35 cellular contexts compared by ENCODE assay signal in genomic region chr21:38720074-38720473, GRCh38.
DNase-seq lines count a peak whose midpoint lies in the region; ATAC-seq, FAIRE-seq and TF ChIP-seq lines count a peak whose summit lies in the region.
"Had no signal": no experiment of that assay in that cellular context is flagged by ENCODE, and none has a peak within 500 bp of the region (broad histone marks: within the 10 kb centered on the region; RNA-seq: fewer than 3 reads in every experiment).

No MANE protein-coding gene starts in this region.

- no peak for TF ChIP-seq RAD21 in K562 (CRISPR knock-in tag; conservative IDR thresholded peaks at IDR 0.05 in 1 of 2, IDR thresholded peaks at IDR 0.05 in 1 of 2)

- POLR2A ChIA-PET in K562 (lab: Yijun Ruan, JAX), result interaction anchor here (1.4 kb wide), 1 partner anchor 10 kb away, joined by 3 read pairs; no protein-coding TSS in a partner anchor
- POLR2A ChIA-PET in PC-3 (lab: Charles Lee; ENCODE audit: unreplicated experiment), result no interaction called here

- TF ChIP-seq EP300 in K562 (IDR thresholded peaks at IDR 0.05; ENCODE audit: low read length), result no peak

- no peaks in the 10 kb centered on the region for H3K27me3 Mint-ChIP-seq in GM23338 (ENCODE audit: insufficient read depth, low read depth, poor library complexity)
- H3K27me3 Mint-ChIP-seq in type B pancreatic cell, result peaks cover 8% of the 10 kb centered on the region
- H3K27me3 Mint-ChIP-seq: CD4-positive, alpha-beta T cell had no signal

- no peaks in the 10 kb centered on the region for H3K4me1 ChIP-seq in GM23338 (ENCODE audit: insufficient read depth)
- H3K4me1 ChIP-seq in K562 (replicated peaks in 1 of 2; ENCODE audit: control insufficient read depth in 2 of 2, insufficient read depth in 2 of 2, low read length in 2 of 2), result no peaks in the 10 kb centered on the region
- no peaks in the 10 kb centered on the region for H3K4me1 ChIP-seq in PC-3 (ENCODE audit: insufficient read depth, low read length)
- H3K4me1 ChIP-seq: A549, BE2C, Caco-2 had no signal

- WGBS in K562 (ENCODE audit: insufficient coverage, low coverage, missing lambda C conversion rate), result 3% methylated on average over 6 of the region's 6 CpGs

- no peak overlapping the region for H3K4me3 ChIP-seq in GM23338
- H3K4me3 ChIP-seq in K562, result no peak overlapping the region
- no peak overlapping the region for H3K4me3 ChIP-seq in PC-3 (ENCODE audit: low read length)
- no peak overlapping the region for H3K4me3 ChIP-seq in dorsolateral prefrontal cortex
- H3K4me3 ChIP-seq: A549; BLaER1; BLaER1 treated with 17β-estradiol and CSF1 and Interleukin-3, amounts not matched to agents 10 nM and 100 nM had no signal

- H3K9me3 Mint-ChIP-seq in GM23338, result peaks cover 8% of the 10 kb centered on the region
- peaks cover 18% of the 10 kb centered on the region for H3K9me3 Mint-ChIP-seq in type B pancreatic cell

- no peaks in the 10 kb centered on the region for H3K36me3 ChIP-seq in GM23338 (ENCODE audit: insufficient read depth)
- no peaks in the 10 kb centered on the region for H3K36me3 ChIP-seq in K562 (ENCODE audit: control insufficient read depth, insufficient read depth, low read length)
- H3K36me3 ChIP-seq in PC-3 (ENCODE audit: low read depth, low read length), result no peaks in the 10 kb centered on the region
- H3K36me3 ChIP-seq: BE2C, BLaER1 had no signal

- FAIRE-seq in K562 (lab: Jason Lieb, UNC), result no peak
- FAIRE-seq: A204.1, A549, D721Med had no signal

- DNase-seq in GM23338 (ENCODE audit: low spot score) (no peak), K562 (ENCODE audit: extremely low read depth in 1 of 4, low spot score in 3 of 4) (no peak), type B pancreatic cell (ENCODE audit: extremely low spot score, unreplicated experiment) (no peak), PC-3 (no peak), DMS 273 (lab: John Stamatoyannopoulos, UW; ENCODE audit: unreplicated experiment) (no peak), dorsolateral prefrontal cortex (no peak)
- DNase-seq: 8988T; ACHN; AML-193; BE2C; C1 segment of cervical spinal cord; Caco-2; Calu3; CD4-positive, alpha-beta memory T cell; CD4-positive, alpha-beta T cell; CD4-positive, CD25-positive, alpha-beta regulatory T cell; CD8-positive, alpha-beta memory T cell; CD8-positive, alpha-beta T cell; COR-L47; DMS 273 treated with DMSO at 0.1 percent for 48 hours; DMS153; DMS53; DMS79; DMS79 treated with DMSO at 0.1 percent for 48 hours; DND-41; EL had no signal

- H3K9me3 ChIP-seq in K562 (replicated peaks; ENCODE audit: control insufficient read depth, insufficient read depth, low read depth, low read length) (no peaks in the 10 kb centered on the region), PC-3 (ENCODE audit: low read length) (peaks cover 6% of the 10 kb centered on the region; the same call in 1 of the 2 replicates)
- H3K9me3 ChIP-seq: BE2C, Caco-2 had no signal

- 0 out of 2 replicates have a peak, but pooled peaks cover 6% of the 10 kb centered on the region for H3K9me2 ChIP-seq in GM23338 (ENCODE audit: insufficient read depth)
- no peaks in the 10 kb centered on the region for H3K9me2 ChIP-seq in PC-3 (replicated peaks; ENCODE audit: low read length)

- peak overlapping the region; percentile 72; the same call in 1 of the 2 replicates for H2AFZ ChIP-seq in GM23338
- no peak overlapping the region for H2AFZ ChIP-seq in K562 (ENCODE audit: low read depth, low read length)
- H2AFZ ChIP-seq in PC-3 (ENCODE audit: low read length), result no peak overlapping the region

- no peaks in the 10 kb centered on the region for H3K9me1 ChIP-seq in K562 (ENCODE audit: control insufficient read depth, insufficient read depth, low read length)

- H3K36me3 Mint-ChIP-seq in GM23338 (ENCODE audit: low read depth) (peaks cover 4% of the 10 kb centered on the region; the same call in 1 of the 3 replicates), type B pancreatic cell (no peaks in the 10 kb centered on the region)
- H3K36me3 Mint-ChIP-seq: CD4-positive, CD25-positive, alpha-beta regulatory T cell; CD8-positive, alpha-beta T cell had no signal

- H3K4me2 ChIP-seq in GM23338, result no peak overlapping the region
- no peak overlapping the region for H3K4me2 ChIP-seq in K562 (ENCODE audit: insufficient read depth, low read length)
- no peak overlapping the region for H3K4me2 ChIP-seq in PC-3 (ENCODE audit: low read length)
- H3K4me2 ChIP-seq: A549; BLaER1; BLaER1 treated with 17β-estradiol and CSF1 and Interleukin-3, amounts not matched to agents 10 nM and 100 nM had no signal

- H3K4me3 Mint-ChIP-seq in GM23338 (no peak overlapping the region), type B pancreatic cell (no peak overlapping the region)
- H3K4me3 Mint-ChIP-seq: B cell; CD14-positive monocyte; CD4-positive, alpha-beta memory T cell; CD4-positive, alpha-beta T cell; CD4-positive, CD25-positive, alpha-beta regulatory T cell; CD8-positive, alpha-beta memory T cell; CD8-positive, alpha-beta T cell had no signal

- BruUV-seq in K562 (replicated peaks; lab: Mats Ljungman, UMichigan), result no TSS peak
- no TSS peak for BruUV-seq in PC-3 (replicated peaks; lab: Mats Ljungman, UMichigan)

- ATAC-seq in GM23338 (no peak), K562 (no peak), PC-3 (no peak)
- ATAC-seq: A549; CD8-positive, alpha-beta T cell had no signal

- H3K27ac ChIP-seq in GM23338 (ENCODE audit: low read depth) (no peak overlapping the region), K562 (ENCODE audit: extremely low read depth, low read depth, low read length) (no peak overlapping the region), PC-3 (ENCODE audit: low read length) (no peak overlapping the region), dorsolateral prefrontal cortex (no peak overlapping the region)
- H3K27ac ChIP-seq: 22Rv1; A549; BLaER1; BLaER1 treated with 17β-estradiol and CSF1 and Interleukin-3, amounts not matched to agents 10 nM and 100 nM; C4-2B had no signal

- H3K9ac ChIP-seq in K562 (ENCODE audit: insufficient read depth in 1 of 2, low read depth in 2 of 2, low read length in 2 of 2) (no peak overlapping the region), PC-3 (ENCODE audit: low read length) (no peak overlapping the region)
- H3K9ac ChIP-seq: BLaER1; BLaER1 treated with 17β-estradiol and CSF1 and Interleukin-3, amounts not matched to agents 10 nM and 100 nM had no signal

- H3F3A ChIP-seq in GM23338 (replicated peaks; ENCODE audit: low read depth) (no peaks in the 10 kb centered on the region), PC-3 (ENCODE audit: low read length, unreplicated experiment) (no peaks in the 10 kb centered on the region)

- no peak for TF ChIP-seq CTCF in GM23338 (conservative IDR thresholded peaks at IDR 0.05; ENCODE audit: low read depth in 2 of 2)
- TF ChIP-seq CTCF in K562 (IDR thresholded peaks at IDR 0.05 in 2 of 3, conservative IDR thresholded peaks at IDR 0.05 in 1 of 3; ENCODE audit: insufficient read depth in 2 of 3, low read depth in 1 of 3, low read length in 3 of 3), result no peak
- no peak for TF ChIP-seq CTCF in type B pancreatic cell (conservative IDR thresholded peaks at IDR 0.05)
- TF ChIP-seq CTCF in PC-3 (conservative IDR thresholded peaks at IDR 0.05; ENCODE audit: low read depth, low read length), result no peak
- no peak for TF ChIP-seq CTCF in dorsolateral prefrontal cortex (IDR thresholded peaks at IDR 0.05 in 54 of 56, conservative IDR thresholded peaks at IDR 0.05 in 2 of 56; ENCODE audit: low read depth in 1 of 56, partially characterized antibody in 56 of 56)

- H3K79me2 ChIP-seq in GM23338 (replicated peaks; ENCODE audit: insufficient read depth) (no peaks in the 10 kb centered on the region), K562 (ENCODE audit: control insufficient read depth, insufficient read depth, low read length) (no peaks in the 10 kb centered on the region), PC-3 (ENCODE audit: low read length) (no peaks in the 10 kb centered on the region)

- no peak overlapping the region for H3K27ac Mint-ChIP-seq in GM23338
- peak overlapping the region; percentile 27 for H3K27ac Mint-ChIP-seq in type B pancreatic cell
- H3K27ac Mint-ChIP-seq: B cell; CD4-positive, alpha-beta memory T cell; CD4-positive, alpha-beta T cell; CD4-positive, CD25-positive, alpha-beta regulatory T cell; CD8-positive, alpha-beta memory T cell; CD8-positive, alpha-beta T cell had no signal

- in situ Hi-C loops in K562 (cut with MboI), result no loop called here

- CTCF ChIA-PET in K562 (lab: Yijun Ruan, JAX; ENCODE audit: low intra/inter-chr PET ratio), result no interaction called here
- CTCF ChIA-PET in PC-3 (lab: Charles Lee), result no interaction called here

- TF ChIP-seq POLR2A in K562 (conservative IDR thresholded peaks at IDR 0.05), result no peak

- H4K20me1 ChIP-seq in GM23338 (replicated peaks; ENCODE audit: insufficient read depth) (no peaks in the 10 kb centered on the region), K562 (replicated peaks; ENCODE audit: control insufficient read depth, insufficient read depth, low read length) (no peaks in the 10 kb centered on the region), PC-3 (ENCODE audit: low read length) (no peaks in the 10 kb centered on the region)
- H4K20me1 ChIP-seq: BLaER1; BLaER1 treated with 17β-estradiol and CSF1 and Interleukin-3, amounts not matched to agents 10 nM and 100 nM had no signal

- H3K4me1 Mint-ChIP-seq in GM23338 (peaks cover 8% of the 10 kb centered on the region), type B pancreatic cell (ENCODE audit: unreplicated experiment) (no peaks in the 10 kb centered on the region)
- H3K4me1 Mint-ChIP-seq: B cell; CD4-positive, alpha-beta memory T cell; CD4-positive, CD25-positive, alpha-beta regulatory T cell; CD8-positive, alpha-beta memory T cell had no signal

- H3K27me3 ChIP-seq in GM23338 (ENCODE audit: insufficient read depth) (no peaks in the 10 kb centered on the region), K562 (ENCODE audit: control insufficient read depth in 2 of 2, insufficient read depth in 2 of 2, low read length in 2 of 2) (peaks cover 32 to 35% of the 10 kb centered on the region in 2 experiments), PC-3 (ENCODE audit: low read length) (no peaks in the 10 kb centered on the region), dorsolateral prefrontal cortex (no peaks in the 10 kb centered on the region)
- H3K27me3 ChIP-seq: BE2C had no signal

- intact Hi-C loops in K562 (cut with micrococcal nuclease), result no loop called here
- intact Hi-C loops in PC-3 (cut with micrococcal nuclease), result no loop called here
- intact Hi-C loops in dorsolateral prefrontal cortex (cut with DNase I), result no loop called here

TF ChIP-seq in GM23338, 12 proteins besides CTCF, POLR2A, EP300 and RAD21 (continues in another document):
- TF ChIP-seq CREB1 (CRISPR knock-in tag; IDR thresholded peaks at IDR 0.05; ENCODE audit: low read depth), result no peak

TF ChIP-seq in K562, 482 proteins besides CTCF, POLR2A, EP300 and RAD21 (continues in another document):
- TF ChIP-seq ZBTB2 (IDR thresholded peaks at IDR 0.05), result no peak
